17 cellular contexts compared by ENCODE assay signal in genomic region chr11:34344410-34345011, GRCh38. TPM values are rescaled to one million over a fixed set of nuclear protein-coding genes. Genes with fewer than 3 reads are reported as not detected.
DNase-seq lines count a peak whose midpoint lies in the region; ATAC-seq and TF ChIP-seq lines count a peak whose summit lies in the region.
"Had no signal": no experiment of that assay in that cellular context is flagged by ENCODE, and none has a peak within 500 bp of the region (broad histone marks: within the 10 kb centered on the region; RNA-seq: fewer than 3 reads in every experiment).

No MANE protein-coding gene starts in this region.

- DNase-seq in left cardiac atrium = no peak
- no peak for DNase-seq in Right ventricle myocardium inferior (ENCODE audit: missing footprints)
- peak; percentile 67 for DNase-seq in RWPE1 (ENCODE audit: low spot score)
- no peak for DNase-seq in hepatocyte (ENCODE audit: low spot score)
- DNase-seq in type B pancreatic cell (ENCODE audit: extremely low spot score, unreplicated experiment) = no peak
- no peak for DNase-seq in neural progenitor cell (ENCODE audit: low spot score)
- DNase-seq: activated CD4-positive, alpha-beta T cell treated with anti-CD3 and anti-CD28 coated beads, Interleukin-2, amount 50 U/mL, for 4 hours; H7; NCI-H1436 treated with DMSO at 0.1 percent for 48 hours; spleen; T-helper 9 cell had no signal

- peaks cover 47% of the 10 kb centered on the region for H4K20me1 ChIP-seq in hepatocyte (ENCODE audit: insufficient read depth, poor library complexity, severe bottlenecking)
- H4K20me1 ChIP-seq in neural progenitor cell (ENCODE audit: low read depth) = no peaks in the 10 kb centered on the region

- CTCF ChIA-PET in RWPE1 (lab: Yijun Ruan, JAX) = interaction anchor here (0.5 to 2.9 kb wide), 3 partner anchors 73 to 170 kb away, joined by 3 to 18 read pairs (median 3); no protein-coding TSS in a partner anchor

- no peaks in the 10 kb centered on the region for H3K27me3 Mint-ChIP-seq in type B pancreatic cell
- H3K27me3 Mint-ChIP-seq in neural progenitor cell (ENCODE audit: insufficient read depth, low read depth) = peaks cover 8% of the 10 kb centered on the region
- H3K27me3 Mint-ChIP-seq: memory B cell had no signal

- POLR2A ChIA-PET in RWPE1 (lab: Yijun Ruan, JAX; ENCODE audit: low non-redundant PET) = interaction anchor here (1.7 kb wide), 1 partner anchor 13 kb away, joined by 6 read pairs; the partner anchor contains the start of gene ABTB2

- no peak overlapping the region for H3K9ac ChIP-seq in neural progenitor cell

- H3K36me3 Mint-ChIP-seq in type B pancreatic cell (peaks cover 9% of the 10 kb centered on the region), neural progenitor cell (no peaks in the 10 kb centered on the region)
- H3K36me3 Mint-ChIP-seq: memory B cell had no signal

- ATAC-seq in left cardiac atrium = peak; percentile 12 to 20
- ATAC-seq in Right ventricle myocardium inferior = no peak
- no peak for ATAC-seq in GM18505 (IDR thresholded peaks at IDR 0.05; ENCODE audit: unreplicated experiment)
- ATAC-seq in GM21786 (IDR thresholded peaks at IDR 0.05; ENCODE audit: unreplicated experiment) = no peak
- ATAC-seq: activated T-helper 17 cell treated with anti-CD3 and anti-CD28 coated beads, Interleukin-2, amount 50 U/mL, for 72 hours had no signal

- H3K27ac Mint-ChIP-seq in type B pancreatic cell = peak overlapping the region; percentile 19
- no peak overlapping the region for H3K27ac Mint-ChIP-seq in neural progenitor cell
- H3K27ac Mint-ChIP-seq: activated T-helper 17 cell treated with anti-CD3 and anti-CD28 coated beads, Interleukin-2, amount 50 U/mL, for 72 hours; memory B cell; stimulated activated naive CD8-positive, alpha-beta T cell treated with anti-CD3 and anti-CD28 coated beads, Interleukin-15, Interleukin-2, amounts not matched to agents 100 ng/mL and 50 ng/mL, for 24 hours had no signal

- H3K79me2 ChIP-seq in hepatocyte (peaks cover 93% of the 10 kb centered on the region), neural progenitor cell (ENCODE audit: low read depth) (no peaks in the 10 kb centered on the region)

- no peaks in the 10 kb centered on the region for H3K36me3 ChIP-seq in hepatocyte (replicated peaks; ENCODE audit: insufficient read depth, low read depth)
- H3K36me3 ChIP-seq in neural progenitor cell = no peaks in the 10 kb centered on the region
- H3K36me3 ChIP-seq: neutrophil, spleen had no signal

- intact Hi-C loops in left cardiac atrium (cut with DNase I) (loop anchor here in 1 of 2 donors (5.0 kb wide), 1 partner anchor 32 kb away; no protein-coding TSS in a partner anchor), Right ventricle myocardium inferior (cut with DNase I) (loop anchor here (5.0 kb wide), 1 partner anchor 32 kb away; no protein-coding TSS in a partner anchor)

- H3K4me1 ChIP-seq in hepatocyte (ENCODE audit: insufficient read depth) = peaks cover 47% of the 10 kb centered on the region
- H3K4me1 ChIP-seq in neural progenitor cell = peaks cover 12% of the 10 kb centered on the region

- H3F3A ChIP-seq in neural progenitor cell (ENCODE audit: low read depth) = peaks cover 7% of the 10 kb centered on the region

- H3K27me3 ChIP-seq in hepatocyte (no peaks in the 10 kb centered on the region), neural progenitor cell (no peaks in the 10 kb centered on the region)
- H3K27me3 ChIP-seq: neutrophil, spleen had no signal

- peaks cover 10% of the 10 kb centered on the region for H3K9me3 Mint-ChIP-seq in type B pancreatic cell
- no peaks in the 10 kb centered on the region for H3K9me3 Mint-ChIP-seq in neural progenitor cell
- H3K9me3 Mint-ChIP-seq: activated T-helper 17 cell treated with anti-CD3 and anti-CD28 coated beads, Interleukin-2, amount 50 U/mL, for 72 hours; memory B cell; stimulated activated naive CD8-positive, alpha-beta T cell treated with anti-CD3 and anti-CD28 coated beads, Interleukin-15, Interleukin-2, amounts not matched to agents 100 ng/mL and 50 ng/mL, for 24 hours had no signal

- H3K4me1 Mint-ChIP-seq in type B pancreatic cell (ENCODE audit: unreplicated experiment) = peaks cover 66% of the 10 kb centered on the region
- H3K4me1 Mint-ChIP-seq in neural progenitor cell = peaks cover 17% of the 10 kb centered on the region
- H3K4me1 Mint-ChIP-seq: activated T-helper 17 cell treated with anti-CD3 and anti-CD28 coated beads, Interleukin-2, amount 50 U/mL, for 72 hours; memory B cell had no signal

- no peak overlapping the region for H3K4me3 Mint-ChIP-seq in type B pancreatic cell
- H3K4me3 Mint-ChIP-seq in neural progenitor cell = no peak overlapping the region
- H3K4me3 Mint-ChIP-seq: activated T-helper 17 cell treated with anti-CD3 and anti-CD28 coated beads, Interleukin-2, amount 50 U/mL, for 72 hours; memory B cell; stimulated activated naive CD8-positive, alpha-beta T cell treated with anti-CD3 and anti-CD28 coated beads, Interleukin-15, Interleukin-2, amounts not matched to agents 100 ng/mL and 50 ng/mL, for 24 hours had no signal

- TF ChIP-seq POLR2A in GM18505 (IDR thresholded peaks at IDR 0.05; ENCODE audit: borderline replicate concordance, extremely low read depth, insufficient read depth, insufficient read length) = no peak

- H3K9me3 ChIP-seq in hepatocyte (ENCODE audit: low read depth) (no peaks in the 10 kb centered on the region), neural progenitor cell (ENCODE audit: low read depth) (no peaks in the 10 kb centered on the region)
- H3K9me3 ChIP-seq: neutrophil, spleen had no signal

- H3K4me3 ChIP-seq in hepatocyte (no peak overlapping the region), neural progenitor cell (no peak overlapping the region)
- H3K4me3 ChIP-seq: spleen had no signal

- 92% methylated on average over 8 of the region's 8 CpGs for WGBS in hepatocyte (ENCODE audit: low lambda C conversion rate, missing lambda C conversion rate)

- H3K4me2 ChIP-seq in hepatocyte (no peak overlapping the region), neural progenitor cell (no peak overlapping the region)

- no peak for TF ChIP-seq CTCF in RWPE1 (conservative IDR thresholded peaks at IDR 0.05; ENCODE audit: low read depth)
- TF ChIP-seq CTCF in hepatocyte (IDR thresholded peaks at IDR 0.05; ENCODE audit: poor library complexity) = no peak
- TF ChIP-seq CTCF in type B pancreatic cell (conservative IDR thresholded peaks at IDR 0.05) = no peak
- no peak for TF ChIP-seq CTCF in neural progenitor cell (IDR thresholded peaks at IDR 0.05)

- H3K9me2 ChIP-seq in hepatocyte (replicated peaks; ENCODE audit: insufficient read depth) = no peaks in the 10 kb centered on the region

- H3K27ac ChIP-seq in RWPE1 (peak overlapping the region; percentile 75), hepatocyte (peak overlapping the region; percentile 19), neural progenitor cell (no peak overlapping the region)
- H3K27ac ChIP-seq: neutrophil, spleen had no signal

- H2AFZ ChIP-seq in hepatocyte (no peak overlapping the region), neural progenitor cell (replicated peaks) (no peak overlapping the region)

RNA-seq across cellular contexts. Expression of gene ABTB2, which starts 13.3 kb away (rescaled TPM):
- total RNA-seq in left cardiac atrium = 10 to 100 TPM; 12.5 to 19.3 TPM
- total RNA-seq in Right ventricle myocardium inferior = 14.3 TPM
- total RNA-seq in hepatocyte = 8.8 and 12.4 TPM in 2 replicates
- 14.3 and 16.5 TPM in 2 replicates for polyA plus RNA-seq in hepatocyte
- 9.0 and 13.5 TPM in 2 replicates for total RNA-seq in type B pancreatic cell (ENCODE audit: low replicate concordance)
- 0.37 and 0.84 TPM in 2 replicates for total RNA-seq in neural progenitor cell (ENCODE audit: low replicate concordance)

Comparison
In these comparisons a context has a peak if more than half of its experiments do, and no peak if none do; other contexts are left out.
1. ATAC-seq: peak in left cardiac atrium (2 of 2); none in Right ventricle myocardium inferior (single experiment), GM18505 (single experiment) and GM21786 (single experiment).